ENCODE assay signal across 1 cellular context in genomic region chr10:50624866-50625491, GRCh38.
TF ChIP-seq lines count a peak whose summit lies in the region.

No MANE protein-coding gene starts in this region.

TF ChIP-seq in K562, 482 proteins besides CTCF, POLR2A, EP300 and RAD21 (continued from another document and continues in another):
- no peak for TF ChIP-seq EHMT2 (IDR thresholded peaks at IDR 0.05)
- TF ChIP-seq MNT (conservative IDR thresholded peaks at IDR 0.05): peak; percentile 72 to 90
- TF ChIP-seq CREB5 (CRISPR knock-in tag; IDR thresholded peaks at IDR 0.05): no peak
- TF ChIP-seq ZNF395 (CRISPR knock-in tag; IDR thresholded peaks at IDR 0.05): peak; percentile 81; the same call in 1 of the 2 replicates
- peak; percentile 54; the same call in 1 of the 2 replicates for TF ChIP-seq TAF7 (tag; IDR thresholded peaks at IDR 0.05)
- no peak for TF ChIP-seq PHTF2 (CRISPR knock-in tag; IDR thresholded peaks at IDR 0.05)
- TF ChIP-seq ZNF830 (CRISPR knock-in tag; IDR thresholded peaks at IDR 0.05): no peak; the same call in 1 of the 2 replicates
- TF ChIP-seq MAFF (IDR thresholded peaks at IDR 0.05; ENCODE audit: low read length): no peak
- no peak for TF ChIP-seq ZNF444 (CRISPR knock-in tag; IDR thresholded peaks at IDR 0.05)
- TF ChIP-seq RBBP5 (IDR thresholded peaks at IDR 0.05; ENCODE audit: borderline replicate concordance, insufficient read depth, low read length, poor library complexity, severe bottlenecking): peak; percentile 89
- TF ChIP-seq CREB3L1 (IDR thresholded peaks at IDR 0.05; ENCODE audit: borderline replicate concordance, low read depth): no peak
- no peak for TF ChIP-seq ZNF212 (CRISPR knock-in tag; IDR thresholded peaks at IDR 0.05)
- TF ChIP-seq NFXL1 (CRISPR knock-in tag; IDR thresholded peaks at IDR 0.05): no peak
- TF ChIP-seq HMGN3 (IDR thresholded peaks at IDR 0.05; ENCODE audit: borderline replicate concordance, extremely low read depth, insufficient read length, low read depth, low read length): peak; percentile 70
- no peak for TF ChIP-seq YBX1 (IDR thresholded peaks at IDR 0.05)
- peak; percentile 83; the same call in 1 of the 2 replicates for TF ChIP-seq ZNF583 (CRISPR knock-in tag; IDR thresholded peaks at IDR 0.05)
- TF ChIP-seq NELFE (IDR thresholded peaks at IDR 0.05; ENCODE audit: insufficient read depth, insufficient read length): no peak
- peak; percentile 87 for TF ChIP-seq ZNF134 (CRISPR knock-in tag; conservative IDR thresholded peaks at IDR 0.05)
- TF ChIP-seq KDM2B (CRISPR knock-in tag; IDR thresholded peaks at IDR 0.05): 0 out of 2 replicates have a peak, but pooled peaks have one; percentile 4
- TF ChIP-seq FOXP4 (CRISPR knock-in tag; IDR thresholded peaks at IDR 0.05; ENCODE audit: borderline replicate concordance): no peak; the same call in none of the 2 replicates
- no peak for TF ChIP-seq NCOA2 (IDR thresholded peaks at IDR 0.05; ENCODE audit: partially characterized antibody in 2 of 2)
- TF ChIP-seq ZNF232 (CRISPR knock-in tag; IDR thresholded peaks at IDR 0.05): peak; percentile 59; the same call in 1 of the 2 replicates
- TF ChIP-seq STAG1 (CRISPR knock-in tag; IDR thresholded peaks at IDR 0.05; ENCODE audit: borderline replicate concordance): no peak; the same call in 1 of the 2 replicates
- TF ChIP-seq KLF1 (tag; IDR thresholded peaks at IDR 0.05): no peak; the same call in 1 of the 2 replicates
- TF ChIP-seq SRF (CRISPR knock-in tag; IDR thresholded peaks at IDR 0.05): 0 out of 4 replicates have a peak, but pooled peaks of 1 of the 2 experiments have one; percentile 7
- TF ChIP-seq TGIF2 (CRISPR knock-in tag; IDR thresholded peaks at IDR 0.05): no peak
- no peak for TF ChIP-seq CSDE1 (IDR thresholded peaks at IDR 0.05)
- TF ChIP-seq SNRNP70 (optimal IDR thresholded peaks at IDR 0.05; ENCODE audit: low read depth, low read length): no peak
- peak; percentile 68 to 93 (median 93) for TF ChIP-seq YY1 (IDR thresholded peaks at IDR 0.05; ENCODE audit: borderline replicate concordance in 1 of 3, control insufficient read depth in 1 of 3, extremely low read depth in 1 of 3, insufficient read depth in 3 of 3, insufficient read length in 1 of 3, insufficient replicate concordance in 2 of 3, low read depth in 1 of 3, low read length in 2 of 3)
- TF ChIP-seq PKNOX1 (IDR thresholded peaks at IDR 0.05): no peak; the same call in 1 of the 2 replicates
- TF ChIP-seq ZNF431 (CRISPR knock-in tag; IDR thresholded peaks at IDR 0.05): no peak
- TF ChIP-seq ZBTB5 (IDR thresholded peaks at IDR 0.05): no peak
- no peak for TF ChIP-seq ZNF197 (CRISPR knock-in tag; IDR thresholded peaks at IDR 0.05; ENCODE audit: low read depth)
- TF ChIP-seq NFYB (IDR thresholded peaks at IDR 0.05; ENCODE audit: extremely low read depth, insufficient read length): no peak
- TF ChIP-seq ZFX (CRISPR knock-in tag; IDR thresholded peaks at IDR 0.05): peak; percentile 90
- no peak for TF ChIP-seq ZNF717 (CRISPR knock-in tag; IDR thresholded peaks at IDR 0.05)
- no peak for TF ChIP-seq U2AF1 (optimal IDR thresholded peaks at IDR 0.05; ENCODE audit: low read depth, low read length)
- no peak for TF ChIP-seq GABPB2 (CRISPR knock-in tag; conservative IDR thresholded peaks at IDR 0.05)
- TF ChIP-seq SMAD2 (IDR thresholded peaks at IDR 0.05; ENCODE audit: low read depth, low read length): no peak
- TF ChIP-seq CHCHD3 (CRISPR knock-in tag; IDR thresholded peaks at IDR 0.05): no peak
- no peak for TF ChIP-seq BRCA1 (IDR thresholded peaks at IDR 0.05)
- no peak for TF ChIP-seq BRCA1 (CRISPR knock-in tag; IDR thresholded peaks at IDR 0.05)
- TF ChIP-seq E2F8 (IDR thresholded peaks at IDR 0.05; ENCODE audit: low read depth, partially characterized antibody): peak; percentile 19
- TF ChIP-seq NCOA4 (IDR thresholded peaks at IDR 0.05; ENCODE audit: partially characterized antibody): no peak
